ENCODE assay signal across 8 cellular contexts in the genomic region with DNA sequence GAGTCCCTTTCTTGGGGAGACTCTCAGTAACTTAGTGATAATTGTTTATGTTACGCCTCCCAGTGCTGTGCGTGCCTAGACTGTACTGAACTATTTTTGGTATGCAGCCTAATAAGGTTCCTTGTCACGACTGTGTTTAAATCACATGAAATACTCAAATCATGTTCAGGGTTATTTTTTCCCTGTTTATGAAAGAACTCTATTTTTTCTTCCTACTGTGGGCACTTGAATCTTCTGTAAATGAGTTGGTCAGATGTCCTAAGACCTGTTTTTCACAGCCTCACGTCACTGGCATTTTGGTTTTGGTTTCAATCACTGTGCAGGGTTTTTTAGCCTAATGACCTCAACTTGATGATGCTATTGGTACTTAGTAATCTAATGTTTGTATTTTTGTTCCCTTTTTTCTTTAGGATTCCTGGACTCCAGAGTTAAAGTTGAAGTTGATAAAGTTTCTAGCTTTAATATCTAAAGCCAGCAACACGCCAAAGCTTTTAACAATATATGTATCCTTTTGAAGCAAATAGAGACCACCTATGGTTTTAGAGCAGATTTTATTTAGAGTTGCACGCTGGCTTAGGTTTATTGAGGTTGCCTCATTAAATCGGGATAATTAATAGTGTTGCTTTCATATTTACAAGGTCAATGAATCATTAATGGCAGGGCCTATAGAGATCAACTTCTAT. TPM values are rescaled to one million over a fixed set of nuclear protein-coding genes. Genes with fewer than 3 reads are reported as not detected.
DNase-seq lines count a peak whose midpoint lies in the region; ATAC-seq and TF ChIP-seq lines count a peak whose summit lies in the region.

No MANE protein-coding gene starts in this region.

- DNase-seq in caudate nucleus (lab: John Stamatoyannopoulos, UW) (peak in 1 of 61 donors; percentile 31), stomach (no peak), NCI-H748 treated with DMSO at 0.1 percent for 48 hours (lab: John Stamatoyannopoulos, UW) (no peak), nucleus accumbens (lab: John Stamatoyannopoulos, UW) (no peak), inferior parietal cortex (ENCODE audit: extremely low spot score) (no peak), SHP77 treated with DMSO at 0.1 percent for 48 hours (lab: John Stamatoyannopoulos, UW) (no peak)

- no peaks in the 10 kb centered on the region for H3K27me3 ChIP-seq in stomach

- no peaks in the 10 kb centered on the region for H3K9me3 ChIP-seq in stomach

- H3K36me3 ChIP-seq in stomach: peaks cover 0 to 38% (median 22%) of the 10 kb centered on the region in 4 donors

- H3K4me1 ChIP-seq in stomach: peaks cover 0 to 23% (median 10%) of the 10 kb centered on the region in 4 donors

- no peak overlapping the region for H3K4me3 ChIP-seq in stomach

- peak; percentile 62 for ATAC-seq in GM18873 (IDR thresholded peaks at IDR 0.05; ENCODE audit: low FRiP score, unreplicated experiment)
- peak; percentile 59 for ATAC-seq in HG02981 (IDR thresholded peaks at IDR 0.05; ENCODE audit: unreplicated experiment)

- intact Hi-C loops in stomach (cut with DNase I; ENCODE audit: low total_unique reads): no loop called here

- H3K27ac ChIP-seq in caudate nucleus (ENCODE audit: low read depth, low read length): peak overlapping the region; percentile 0
- peak overlapping the region in 4 of 5 donors; percentile 64 to 78 (median 70) for H3K27ac ChIP-seq in stomach

- TF ChIP-seq CTCF in stomach (IDR thresholded peaks at IDR 0.05): no peak

- TF ChIP-seq POLR2A in stomach (IDR thresholded peaks at IDR 0.05): no peak

- WGBS in stomach, 5 donors: 69 to 83% (median 75%) methylated on average over 7 of the region's 7 CpGs

- TF ChIP-seq EP300 in stomach (IDR thresholded peaks at IDR 0.05): peak; percentile 44

RNA-seq across cellular contexts. Expression of gene ARMC9, which starts 24.0 kb away (rescaled TPM):
- total RNA-seq in stomach: 100 to 1,000 TPM in 1 of 5 donors, 10 to 100 TPM in 3, 1 to 10 TPM in 1; 4.6 to 114 (median 45.5) TPM
- polyA plus RNA-seq in stomach: 1 to 10 TPM; 4.5 to 4.9 (median 4.7) TPM
